Comparison of ENCODE assay signal across 9 cellular contexts in genomic region chr1:55127827-55128343, GRCh38.
A peak's percentile ranks its signal among the peaks of the same experiment; 100 is the strongest.
DNase-seq lines count a peak whose midpoint lies in the region; ATAC-seq and TF ChIP-seq lines count a peak whose summit lies in the region.
"Had no signal": no experiment of that assay in that cellular context is flagged by ENCODE, and none has a peak within 500 bp of the region (broad histone marks: within the 10 kb centered on the region; RNA-seq: fewer than 3 reads in every experiment).

No MANE protein-coding gene starts in this region.

- H3K4me3 ChIP-seq in fibroblast of lung (replicated peaks in 1 of 4; ENCODE audit: control extremely low read depth in 1 of 4, insufficient read depth in 1 of 4, low read depth in 3 of 4, low read length in 4 of 4) (no peak overlapping the region), colonic mucosa (no peak overlapping the region)

- peaks cover 6% of the 10 kb centered on the region for H3K36me3 ChIP-seq in fibroblast of lung (ENCODE audit: control insufficient read depth, insufficient read depth, low read length)
- H3K36me3 ChIP-seq in colonic mucosa: peaks cover 17% of the 10 kb centered on the region

- H3K79me2 ChIP-seq in fibroblast of lung (ENCODE audit: control insufficient read depth, insufficient read depth, low read length): no peaks in the 10 kb centered on the region

- TF ChIP-seq CTCF in fibroblast of lung (conservative IDR thresholded peaks at IDR 0.05 in 1 of 2, IDR thresholded peaks at IDR 0.05 in 1 of 2; ENCODE audit: low read depth in 1 of 2, low read length in 2 of 2) (no peak), colonic mucosa (IDR thresholded peaks at IDR 0.05) (no peak)

- peak; percentile 47 for DNase-seq in EH (ENCODE audit: low read depth)
- DNase-seq in KBM-7: peak; percentile 14
- peak; percentile 49 for DNase-seq in fibroblast of lung (ENCODE audit: low read depth in 2 of 2)
- no peak for DNase-seq in colonic mucosa
- no peak for DNase-seq in G401 (ENCODE audit: low spot score)
- DNase-seq in hepatic stellate cell (ENCODE audit: low spot score): no peak
- no peak for DNase-seq in NCI-H1092 (lab: John Stamatoyannopoulos, UW)
- DNase-seq: stimulated activated CD4-positive, alpha-beta T cell treated with anti-CD3 and anti-CD28 coated beads, Interleukin-4, amount 100 ng/mL, for 4 hours had no signal

- H3K27me3 ChIP-seq in fibroblast of lung (ENCODE audit: control insufficient read depth, insufficient read depth, low read length) (no peaks in the 10 kb centered on the region), colonic mucosa (no peaks in the 10 kb centered on the region)

- in situ Hi-C loops in KBM-7 (cut with MboI; ENCODE audit: low pct_unique_long_range_greater_than_20kb, low sequenced_read_pairs): no loop called here
- in situ Hi-C loops in G401 (cut with HindIII; ENCODE audit: low sequenced_read_pairs): no loop called here

- H3K9me3 ChIP-seq in fibroblast of lung (ENCODE audit: control insufficient read depth, insufficient read depth, low read depth, low read length) (no peaks in the 10 kb centered on the region), colonic mucosa (no peaks in the 10 kb centered on the region)

- peak; percentile 61 for ATAC-seq in GM21390 (IDR thresholded peaks at IDR 0.05; ENCODE audit: unreplicated experiment)

- H4K20me1 ChIP-seq in fibroblast of lung (ENCODE audit: control insufficient read depth, extremely low read depth, insufficient read depth, low read length): no peaks in the 10 kb centered on the region

- no peak overlapping the region for H3K4me2 ChIP-seq in fibroblast of lung (ENCODE audit: extremely low read depth, insufficient read depth, low read length)

- intact Hi-C loops in colonic mucosa (cut with DNase I): no loop called here

- H2AFZ ChIP-seq in fibroblast of lung (ENCODE audit: low read length): no peak overlapping the region

- H3K27ac ChIP-seq in fibroblast of lung (ENCODE audit: insufficient read depth, low read length): no peak overlapping the region
- no peak overlapping the region for H3K27ac ChIP-seq in colonic mucosa

- no peak overlapping the region for H3K9ac ChIP-seq in fibroblast of lung (ENCODE audit: insufficient read depth, low read length)
- no peak overlapping the region for H3K9ac ChIP-seq in colonic mucosa (ENCODE audit: low read depth in 2 of 2, low read length in 2 of 2)

- H3K4me1 ChIP-seq in fibroblast of lung (ENCODE audit: control insufficient read depth, extremely low read depth, insufficient read depth, low read length) (peaks cover 7% of the 10 kb centered on the region), colonic mucosa (no peaks in the 10 kb centered on the region)

Comparison
In these comparisons a context has a peak if more than half of its experiments do, and no peak if none do; other contexts are left out.
1. DNase-seq: peak in EH (single experiment), KBM-7 (single experiment) and fibroblast of lung (2 of 2); none in colonic mucosa (single experiment), G401 (single experiment), hepatic stellate cell (single experiment) and NCI-H1092 (single experiment).